Comparison of ENCODE assay signal across 19 cellular contexts in genomic region chr2:217208867-217209266, GRCh38.
DNase-seq lines count a peak whose midpoint lies in the region; ATAC-seq and TF ChIP-seq lines count a peak whose summit lies in the region.
"Had no signal": no experiment of that assay in that cellular context is flagged by ENCODE, and none has a peak within 500 bp of the region (broad histone marks: within the 10 kb centered on the region; RNA-seq: fewer than 3 reads in every experiment).

No MANE protein-coding gene starts in this region.

- H3K79me1 ChIP-seq in H9 (ENCODE audit: insufficient read depth, low read depth, low read length, poor library complexity, severe bottlenecking) (no peaks in the 10 kb centered on the region), trophoblast cell (ENCODE audit: low read length) (peaks cover 16% of the 10 kb centered on the region)

- no peak overlapping the region for H2BK5ac ChIP-seq in H9 (ENCODE audit: insufficient read length, low read length)
- no peak overlapping the region for H2BK5ac ChIP-seq in trophoblast cell (ENCODE audit: low read depth, low read length, poor library complexity)

- H3T11ph ChIP-seq in H9 (ENCODE audit: low read length), result peak overlapping the region; percentile 53

- DNase-seq in H9 (no peak), WTC11 (ENCODE audit: low spot score) (peak; percentile 14), trophoblast cell (no peak), vagina (ENCODE audit: extremely low spot score in 2 of 2) (no peak), DMS153 (lab: John Stamatoyannopoulos, UW) (no peak)
- DNase-seq in activated CD4-positive, alpha-beta T cell treated with anti-CD3 and anti-CD28 coated beads for 48 hours, result no peak
- DNase-seq: C1 segment of cervical spinal cord; Caco-2; CD4-positive, CD25-positive, alpha-beta regulatory T cell; DMS79; GF-D8; HFFc6; KBM-7 had no signal

- intact Hi-C loops in vagina (cut with DNase I), result no loop called here

- no peak overlapping the region for H4K8ac ChIP-seq in H9 (replicated peaks; ENCODE audit: insufficient read length, low read depth, low read length)
- no peak overlapping the region for H4K8ac ChIP-seq in trophoblast cell (ENCODE audit: low read depth, low read length)

- no peak overlapping the region for H3K18ac ChIP-seq in H9 (ENCODE audit: insufficient read length, low read depth, low read length)
- H3K18ac ChIP-seq in trophoblast cell (ENCODE audit: low read length), result no peak overlapping the region

- no peak overlapping the region for H2BK15ac ChIP-seq in H9 (ENCODE audit: low read depth, low read length)

- H3K4me3 ChIP-seq in iPS-20b (ENCODE audit: low read length) (peak overlapping the region; percentile 19; the same call in 1 of the 2 replicates), trophoblast cell (ENCODE audit: low read depth, low read length) (no peak overlapping the region), vagina (no peak overlapping the region)

- H3K27ac ChIP-seq in H9 (ENCODE audit: insufficient read length, low read depth, low read length) (no peak overlapping the region), iPS-20b (ENCODE audit: low read length) (no peak overlapping the region), trophoblast cell (ENCODE audit: low read depth, low read length) (peak overlapping the region; percentile 80), vagina (no peak overlapping the region)
- H3K27ac ChIP-seq: HL-60 had no signal

- no peak for TF ChIP-seq CTCF in H9 (conservative IDR thresholded peaks at IDR 0.05)
- TF ChIP-seq CTCF in WTC11 (IDR thresholded peaks at IDR 0.05), result no peak
- TF ChIP-seq CTCF in vagina (IDR thresholded peaks at IDR 0.05), result no peak

- ATAC-seq in WTC11, result peak; percentile 70
- ATAC-seq: HCT116, HepG2 had no signal

- peaks cover 29 to 34% of the 10 kb centered on the region in 2 experiments for H3K4me1 Mint-ChIP-seq in H9
- H3K4me1 Mint-ChIP-seq in WTC11, result peaks cover 50% of the 10 kb centered on the region
- H3K4me1 Mint-ChIP-seq: B cell; CD4-positive, CD25-positive, alpha-beta regulatory T cell had no signal

- H3K36me3 Mint-ChIP-seq in H9 (ENCODE audit: insufficient read depth in 1 of 3, low read depth in 3 of 3) (peaks cover 0 to 2% (median 0%) of the 10 kb centered on the region in 3 experiments; a peak in 4 of 7 replicates), WTC11 (peaks cover 13% of the 10 kb centered on the region)
- H3K36me3 Mint-ChIP-seq: CD4-positive, CD25-positive, alpha-beta regulatory T cell; IgD-negative memory B cell had no signal

- H3K4ac ChIP-seq in H9 (ENCODE audit: low read depth, low read length), result no peak overlapping the region
- no peak overlapping the region for H3K4ac ChIP-seq in trophoblast cell (ENCODE audit: low read depth, low read length)

- H4K5ac ChIP-seq in H9 (ENCODE audit: insufficient read length, low read depth, low read length), result no peak overlapping the region

- H2AFZ ChIP-seq in H9 (ENCODE audit: low read length) (no peak overlapping the region), trophoblast cell (ENCODE audit: insufficient read depth, low read length, poor library complexity) (no peak overlapping the region)

- H3K9ac ChIP-seq in H9 (ENCODE audit: extremely low read depth, insufficient read length, low read length) (no peak overlapping the region), iPS-20b (ENCODE audit: low read depth, low read length) (no peak overlapping the region), trophoblast cell (ENCODE audit: low read length) (no peak overlapping the region)

- peak overlapping the region; percentile 90 for H2BK20ac ChIP-seq in H9 (ENCODE audit: low read depth, low read length, poor library complexity, severe bottlenecking)

- H4K91ac ChIP-seq in H9 (ENCODE audit: insufficient read length, low read depth, low read length), result no peak overlapping the region
- H4K91ac ChIP-seq in trophoblast cell (ENCODE audit: low read depth, low read length), result peak overlapping the region; percentile 59

- H3K23ac ChIP-seq in H9 (ENCODE audit: insufficient read length, low read depth, low read length), result no peak overlapping the region
- no peak overlapping the region for H3K23ac ChIP-seq in trophoblast cell (ENCODE audit: low read length)

- no peaks in the 10 kb centered on the region for H3K23me2 ChIP-seq in H9 (ENCODE audit: insufficient read length, low read depth, low read length, poor library complexity, severe bottlenecking)

- H2BK12ac ChIP-seq in H9 (ENCODE audit: insufficient read length, low read depth, low read length) (no peak overlapping the region), trophoblast cell (ENCODE audit: low read length) (peak overlapping the region; percentile 82)

- H3K56ac ChIP-seq in H9 (ENCODE audit: insufficient read length, low read depth, low read length), result no peak overlapping the region

- H3K4me1 ChIP-seq in H9 (ENCODE audit: insufficient read depth, low read length), result peaks cover 4% of the 10 kb centered on the region; the same call in 1 of the 2 replicates
- peaks cover 14% of the 10 kb centered on the region; the same call in 1 of the 2 replicates for H3K4me1 ChIP-seq in iPS-20b (ENCODE audit: insufficient read depth, low read length)
- H3K4me1 ChIP-seq in trophoblast cell (ENCODE audit: control insufficient read depth in 1 of 2, insufficient read depth in 2 of 2, low read length in 2 of 2), result peaks cover 18 to 24% of the 10 kb centered on the region in 2 experiments
- H3K4me1 ChIP-seq in vagina, result no peaks in the 10 kb centered on the region
- H3K4me1 ChIP-seq: Caco-2 had no signal

- H3K79me2 ChIP-seq in H9 (ENCODE audit: insufficient read depth, low read length) (no peaks in the 10 kb centered on the region), trophoblast cell (ENCODE audit: control insufficient read depth, insufficient read depth, low read length, poor library complexity) (no peaks in the 10 kb centered on the region)

- H3K36me3 ChIP-seq in iPS-20b (ENCODE audit: insufficient read depth, low read depth, low read length) (no peaks in the 10 kb centered on the region), trophoblast cell (ENCODE audit: control insufficient read depth in 1 of 2, insufficient read depth in 2 of 2, low read length in 2 of 2) (no peaks in the 10 kb centered on the region), vagina (no peaks in the 10 kb centered on the region)

- POLR2A ChIA-PET in WTC11 (lab: Charles Lee), result no interaction called here

- H3K27me3 ChIP-seq in H9 (ENCODE audit: insufficient read depth, low read length) (no peaks in the 10 kb centered on the region), iPS-20b (ENCODE audit: insufficient read depth, low read length) (no peaks in the 10 kb centered on the region), trophoblast cell (ENCODE audit: insufficient read depth, low read length) (no peaks in the 10 kb centered on the region), vagina (no peaks in the 10 kb centered on the region)

- H3K4me2 ChIP-seq in H9 (ENCODE audit: insufficient read depth, insufficient read length, low read length) (peak overlapping the region; percentile 5), trophoblast cell (ENCODE audit: low read length) (no peak overlapping the region)

- no CpG with 5 or more reads among the region's 1 CpG for WGBS in H9 (ENCODE audit: extremely low coverage, insufficient read length, low lambda C conversion rate)
- WGBS in trophoblast cell (ENCODE audit: extremely low coverage, insufficient coverage, insufficient read length), result no CpG with 5 or more reads among the region's 1 CpG

- no peaks in the 10 kb centered on the region for H3K9me3 ChIP-seq in H9 (ENCODE audit: control insufficient read depth, low read depth, low read length)
- H3K9me3 ChIP-seq in iPS-20b (ENCODE audit: insufficient read depth, low read depth, low read length), result no peaks in the 10 kb centered on the region
- no peaks in the 10 kb centered on the region for H3K9me3 ChIP-seq in trophoblast cell (ENCODE audit: insufficient read depth, low read depth, low read length)
- no peaks in the 10 kb centered on the region for H3K9me3 ChIP-seq in vagina
- H3K9me3 ChIP-seq: Caco-2 had no signal

- H2BK120ac ChIP-seq in H9 (ENCODE audit: low read depth, low read length, poor library complexity, severe bottlenecking) (no peak overlapping the region), trophoblast cell (ENCODE audit: insufficient read depth, low read length, poor library complexity) (peak overlapping the region; percentile 89)

- H4K12ac ChIP-seq in trophoblast cell (ENCODE audit: low read depth, low read length), result no peak overlapping the region

- H2AK5ac ChIP-seq in H9 (ENCODE audit: insufficient read length, low read length), result no peak overlapping the region
- no peak overlapping the region for H2AK5ac ChIP-seq in trophoblast cell (ENCODE audit: low read length)

- no peaks in the 10 kb centered on the region for H4K20me1 ChIP-seq in H9 (ENCODE audit: control insufficient read depth, insufficient read depth, insufficient read length)

- peaks cover 7% of the 10 kb centered on the region for H3K27me3 Mint-ChIP-seq in H9 (ENCODE audit: low read depth)
- no peaks in the 10 kb centered on the region; the same call in 1 of the 2 replicates for H3K27me3 Mint-ChIP-seq in WTC11 (ENCODE audit: low read depth)

- H3K14ac ChIP-seq in H9 (ENCODE audit: insufficient read depth, low read length) (no peak overlapping the region), trophoblast cell (ENCODE audit: low read length) (no peak overlapping the region)

- H3K27ac Mint-ChIP-seq in H9 (peak overlapping the region in 1 of 3 experiments; percentile 87; a peak in 2 of 7 replicates), WTC11 (peak overlapping the region; percentile 94)
- H3K27ac Mint-ChIP-seq: B cell; CD4-positive, CD25-positive, alpha-beta regulatory T cell; HFFc6; IgD-negative memory B cell had no signal

- CTCF ChIA-PET in WTC11 (lab: Charles Lee), result no interaction called here

- no peak for TF ChIP-seq POLR2A in vagina (IDR thresholded peaks at IDR 0.05)

- H3K4me3 Mint-ChIP-seq in H9 (no peak overlapping the region), WTC11 (peak overlapping the region; percentile 39)
- H3K4me3 Mint-ChIP-seq: B cell; CD4-positive, CD25-positive, alpha-beta regulatory T cell; HFFc6; IgD-negative memory B cell had no signal

- H3K9me3 Mint-ChIP-seq in H9 (peaks cover 1 to 3% of the 10 kb centered on the region in 2 experiments; a peak in 3 of 5 replicates), WTC11 (peaks cover 21% of the 10 kb centered on the region)

TF ChIP-seq in WTC11, 78 proteins besides CTCF, POLR2A, EP300 and RAD21 (continues in another document):
- TF ChIP-seq E2F5 (CRISPR knock-in tag; IDR thresholded peaks at IDR 0.05), result no peak
